In the genomic region with DNA sequence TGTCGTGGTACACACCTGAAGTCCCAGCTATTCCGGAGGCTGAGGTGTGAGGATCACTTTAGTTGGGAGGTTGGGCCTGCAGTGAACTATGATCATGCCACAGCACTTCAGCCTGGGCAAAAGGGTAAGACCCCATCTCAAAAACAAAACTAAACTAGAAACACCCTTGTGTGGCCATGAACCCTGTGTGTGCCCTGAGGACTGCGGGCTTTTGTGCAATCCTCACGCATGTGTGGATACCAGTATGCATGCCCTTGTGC, we compare ENCODE assay signal across 1 cellular context.
TF ChIP-seq lines count a peak whose summit lies in the region.

No MANE protein-coding gene starts in this region.

TF ChIP-seq in IMR-90, 13 proteins besides CTCF, POLR2A, EP300 and RAD21 (continued from another document):
- TF ChIP-seq, protein P1, sequence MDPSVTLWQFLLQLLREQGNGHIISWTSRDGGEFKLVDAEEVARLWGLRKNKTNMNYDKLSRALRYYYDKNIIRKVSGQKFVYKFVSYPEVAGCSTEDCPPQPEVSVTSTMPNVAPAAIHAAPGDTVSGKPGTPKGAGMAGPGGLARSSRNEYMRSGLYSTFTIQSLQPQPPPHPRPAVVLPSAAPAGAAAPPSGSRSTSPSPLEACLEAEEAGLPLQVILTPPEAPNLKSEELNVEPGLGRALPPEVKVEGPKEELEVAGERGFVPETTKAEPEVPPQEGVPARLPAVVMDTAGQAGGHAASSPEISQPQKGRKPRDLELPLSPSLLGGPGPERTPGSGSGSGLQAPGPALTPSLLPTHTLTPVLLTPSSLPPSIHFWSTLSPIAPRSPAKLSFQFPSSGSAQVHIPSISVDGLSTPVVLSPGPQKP (IDR thresholded peaks at IDR 0.05; ENCODE audit: borderline replicate concordance, low read depth, low read length) = no peak
- TF ChIP-seq, protein P2, sequence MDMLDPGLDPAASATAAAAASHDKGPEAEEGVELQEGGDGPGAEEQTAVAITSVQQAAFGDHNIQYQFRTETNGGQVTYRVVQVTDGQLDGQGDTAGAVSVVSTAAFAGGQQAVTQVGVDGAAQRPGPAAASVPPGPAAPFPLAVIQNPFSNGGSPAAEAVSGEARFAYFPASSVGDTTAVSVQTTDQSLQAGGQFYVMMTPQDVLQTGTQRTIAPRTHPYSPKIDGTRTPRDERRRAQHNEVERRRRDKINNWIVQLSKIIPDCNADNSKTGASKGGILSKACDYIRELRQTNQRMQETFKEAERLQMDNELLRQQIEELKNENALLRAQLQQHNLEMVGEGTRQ (IDR thresholded peaks at IDR 0.05; ENCODE audit: low read depth, low read length) = no peak
- no peak for TF ChIP-seq FOS (IDR thresholded peaks at IDR 0.05; ENCODE audit: low read depth, low read length)
- no peak for TF ChIP-seq MAFK (IDR thresholded peaks at IDR 0.05; ENCODE audit: low read depth, low read length)
- no peak for TF ChIP-seq SMC3 (IDR thresholded peaks at IDR 0.05; ENCODE audit: low read depth, low read length)
- TF ChIP-seq NFE2L2 (IDR thresholded peaks at IDR 0.05; ENCODE audit: low read depth, low read length) = no peak
- TF ChIP-seq MXI1 (IDR thresholded peaks at IDR 0.05; ENCODE audit: borderline replicate concordance, low read depth, low read length) = no peak
- TF ChIP-seq BHLHE40 (IDR thresholded peaks at IDR 0.05; ENCODE audit: low read depth, low read length) = no peak
- TF ChIP-seq MAZ (IDR thresholded peaks at IDR 0.05; ENCODE audit: borderline replicate concordance, low read depth, low read length) = no peak
- TF ChIP-seq RCOR1 (IDR thresholded peaks at IDR 0.05; ENCODE audit: insufficient replicate concordance, low read length) = no peak
